11 cellular contexts compared by ENCODE assay signal in the genomic region with DNA sequence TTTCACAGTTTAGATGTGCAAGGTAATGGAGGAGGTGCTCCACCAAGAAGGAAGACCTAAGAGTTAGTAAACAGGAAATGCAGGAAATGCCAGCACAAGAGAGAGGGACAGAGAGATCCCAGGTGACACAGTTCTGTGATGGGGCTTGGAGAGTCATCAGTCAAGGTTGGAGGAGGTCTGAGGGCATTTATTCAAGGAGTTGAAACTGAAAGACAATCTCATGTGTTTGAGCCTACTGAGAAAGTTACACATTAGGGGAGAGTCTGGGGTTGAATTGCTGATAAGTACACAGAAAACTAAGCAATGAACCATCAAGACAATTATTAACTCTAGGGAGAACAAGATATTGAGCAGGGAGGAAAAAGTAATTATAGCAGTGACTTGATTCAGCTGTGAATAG.
A peak's percentile ranks its signal among the peaks of the same experiment; 100 is the strongest.
DNase-seq lines count a peak whose midpoint lies in the region; ATAC-seq and TF ChIP-seq lines count a peak whose summit lies in the region.
"Had no signal": no experiment of that assay in that cellular context is flagged by ENCODE, and none has a peak within 500 bp of the region (broad histone marks: within the 10 kb centered on the region; RNA-seq: fewer than 3 reads in every experiment).

No MANE protein-coding gene starts in this region.

- TF ChIP-seq CTCF in activated CD8-positive, alpha-beta T cell treated with anti-CD3 and anti-CD28 coated beads for 36 hours (IDR thresholded peaks at IDR 0.05) = no peak
- TF ChIP-seq CTCF in progenitor cell of endocrine pancreas (IDR thresholded peaks at IDR 0.05; ENCODE audit: unreplicated experiment) = no peak

- H3K27me3 Mint-ChIP-seq in activated CD8-positive, alpha-beta T cell treated with anti-CD3 and anti-CD28 coated beads, Interleukin-2, amount 10 ng/mL, durations not matched to agents 7 days and 5 days (ENCODE audit: low read depth) = no peaks in the 10 kb centered on the region
- no peaks in the 10 kb centered on the region for H3K27me3 Mint-ChIP-seq in activated CD8-positive, alpha-beta T cell treated with anti-CD3 and anti-CD28 coated beads for 36 hours
- H3K27me3 Mint-ChIP-seq in progenitor cell of endocrine pancreas = no peaks in the 10 kb centered on the region

- H3K4me3 Mint-ChIP-seq in activated CD8-positive, alpha-beta T cell treated with anti-CD3 and anti-CD28 coated beads, Interleukin-2, amount 10 ng/mL, durations not matched to agents 7 days and 5 days = no peak overlapping the region
- H3K4me3 Mint-ChIP-seq in activated CD8-positive, alpha-beta T cell treated with anti-CD3 and anti-CD28 coated beads for 36 hours = no peak overlapping the region
- H3K4me3 Mint-ChIP-seq in progenitor cell of endocrine pancreas (ENCODE audit: low read depth) = peak overlapping the region; percentile 0

- H3K36me3 Mint-ChIP-seq in activated CD8-positive, alpha-beta T cell treated with anti-CD3 and anti-CD28 coated beads, Interleukin-2, amount 10 ng/mL, durations not matched to agents 7 days and 5 days (ENCODE audit: low read depth) = peaks cover 56% of the 10 kb centered on the region
- peaks cover 42% of the 10 kb centered on the region for H3K36me3 Mint-ChIP-seq in activated CD8-positive, alpha-beta T cell treated with anti-CD3 and anti-CD28 coated beads for 36 hours (ENCODE audit: low read depth)
- H3K36me3 Mint-ChIP-seq in progenitor cell of endocrine pancreas (ENCODE audit: insufficient read depth) = peaks cover 30% of the 10 kb centered on the region

- H3K4me1 Mint-ChIP-seq in activated CD8-positive, alpha-beta T cell treated with anti-CD3 and anti-CD28 coated beads, Interleukin-2, amount 10 ng/mL, durations not matched to agents 7 days and 5 days (ENCODE audit: low read depth) = peaks cover 9% of the 10 kb centered on the region
- H3K4me1 Mint-ChIP-seq in activated CD8-positive, alpha-beta T cell treated with anti-CD3 and anti-CD28 coated beads for 36 hours (ENCODE audit: low read depth) = peaks cover 4% of the 10 kb centered on the region
- H3K4me1 Mint-ChIP-seq in progenitor cell of endocrine pancreas (ENCODE audit: low read depth) = peaks cover 59% of the 10 kb centered on the region

- intact Hi-C loops in activated CD8-positive, alpha-beta T cell treated with anti-CD3 and anti-CD28 coated beads for 36 hours (cut with micrococcal nuclease) = no loop called here

- CTCF ChIA-PET in activated CD8-positive, alpha-beta T cell treated with anti-CD3 and anti-CD28 coated beads, Interleukin-2, amount 10 ng/mL, durations not matched to agents 7 days and 5 days (lab: Charles Lee) = interaction anchor here (1.5 kb wide), 1 partner anchor 190 kb away, joined by 3 read pairs; no protein-coding TSS in a partner anchor
- CTCF ChIA-PET in activated CD8-positive, alpha-beta T cell treated with anti-CD3 and anti-CD28 coated beads for 36 hours (lab: Charles Lee) = no interaction called here

- POLR2A ChIA-PET in activated CD8-positive, alpha-beta T cell treated with anti-CD3 and anti-CD28 coated beads, Interleukin-2, amount 10 ng/mL, durations not matched to agents 7 days and 5 days (lab: Charles Lee) = no interaction called here
- POLR2A ChIA-PET in activated CD8-positive, alpha-beta T cell treated with anti-CD3 and anti-CD28 coated beads for 36 hours (lab: Charles Lee) = no interaction called here

- H3K27ac Mint-ChIP-seq in activated CD8-positive, alpha-beta T cell treated with anti-CD3 and anti-CD28 coated beads, Interleukin-2, amount 10 ng/mL, durations not matched to agents 7 days and 5 days = peak overlapping the region; percentile 27
- H3K27ac Mint-ChIP-seq in activated CD8-positive, alpha-beta T cell treated with anti-CD3 and anti-CD28 coated beads for 36 hours = no peak overlapping the region
- H3K27ac Mint-ChIP-seq in progenitor cell of endocrine pancreas = peak overlapping the region; percentile 56

- no peak for DNase-seq in activated CD8-positive, alpha-beta T cell treated with anti-CD3 and anti-CD28 coated beads, Interleukin-2, amount 10 ng/mL, durations not matched to agents 7 days and 5 days
- DNase-seq in activated CD8-positive, alpha-beta T cell treated with anti-CD3 and anti-CD28 coated beads for 36 hours = no peak
- no peak for DNase-seq in progenitor cell of endocrine pancreas (ENCODE audit: low spot score, unreplicated experiment)
- DNase-seq in epidermal melanocyte (ENCODE audit: insufficient read length, low spot score) = no peak
- DNase-seq in NCI-H510A treated with DMSO at 0.1 percent for 48 hours (lab: John Stamatoyannopoulos, UW) = no peak
- no peak for DNase-seq in NCI-H187 (lab: John Stamatoyannopoulos, UW)
- DNase-seq: amygdala, foreskin fibroblast, NCI-H2171 had no signal

- no peaks in the 10 kb centered on the region for H3K9me3 Mint-ChIP-seq in activated CD8-positive, alpha-beta T cell treated with anti-CD3 and anti-CD28 coated beads, Interleukin-2, amount 10 ng/mL, durations not matched to agents 7 days and 5 days (ENCODE audit: insufficient read depth)
- peaks cover 2% of the 10 kb centered on the region for H3K9me3 Mint-ChIP-seq in activated CD8-positive, alpha-beta T cell treated with anti-CD3 and anti-CD28 coated beads for 36 hours
- no peaks in the 10 kb centered on the region for H3K9me3 Mint-ChIP-seq in progenitor cell of endocrine pancreas (ENCODE audit: low read depth)

- no peak for ATAC-seq in activated CD8-positive, alpha-beta T cell treated with anti-CD3 and anti-CD28 coated beads, Interleukin-2, amount 10 ng/mL, durations not matched to agents 7 days and 5 days
- no peak for ATAC-seq in activated CD8-positive, alpha-beta T cell treated with anti-CD3 and anti-CD28 coated beads for 36 hours
- ATAC-seq in GM21786 (IDR thresholded peaks at IDR 0.05; ENCODE audit: unreplicated experiment) = peak; percentile 89
- ATAC-seq in HG03571 (IDR thresholded peaks at IDR 0.05; ENCODE audit: unreplicated experiment) = peak; percentile 93

Comparison
In these comparisons a context has a peak if more than half of its experiments do, and no peak if none do; other contexts are left out.
1. ATAC-seq: peak in GM21786 (single experiment) and HG03571 (single experiment); none in activated CD8-positive, alpha-beta T cell treated with anti-CD3 and anti-CD28 coated beads, Interleukin-2, amount 10 ng/mL, durations not matched to agents 7 days and 5 days (single experiment) and activated CD8-positive, alpha-beta T cell treated with anti-CD3 and anti-CD28 coated beads for 36 hours (single experiment).